35 cellular contexts compared by ENCODE assay signal in the genomic region with DNA sequence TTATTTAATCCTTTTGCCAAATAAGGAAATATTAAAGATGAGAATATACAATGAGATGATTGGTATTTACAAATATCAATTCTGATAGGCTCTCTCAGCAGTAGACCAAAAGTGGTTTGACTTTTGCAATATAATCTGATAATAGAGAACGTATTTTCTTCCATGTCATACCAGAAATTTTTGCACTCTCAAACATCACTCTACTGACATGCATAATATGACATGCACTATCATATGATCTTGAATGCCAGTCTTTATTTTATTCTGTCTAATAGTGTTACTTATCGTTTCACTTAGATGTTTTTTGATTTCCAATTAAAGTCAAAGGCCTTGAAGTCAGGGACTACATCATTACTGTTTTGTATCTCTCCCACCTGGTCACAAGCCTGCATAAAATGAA.
"Had no signal": no experiment of that assay in that cellular context is flagged by ENCODE, and none has a peak within 500 bp of the region (broad histone marks: within the 10 kb centered on the region; RNA-seq: fewer than 3 reads in every experiment).

No MANE protein-coding gene starts in this region.

- DNase-seq: Karpas-422, Kasumi-1, MG63, MM.1S, MV-4-11, NCI-H1048, NCI-H1092, NCI-H1092 treated with DMSO at 0.1 percent for 48 hours, NCI-H1105, NCI-H1105 treated with DMSO at 0.1 percent for 48 hours, NCI-H1417, NCI-H1417 treated with DMSO at 0.1 percent for 48 hours, NCI-H1436, NCI-H1436 treated with DMSO at 0.1 percent for 48 hours, NCI-H146, NCI-H1694, NCI-H1694 treated with DMSO at 0.1 percent for 48 hours, NCI-H187, NCI-H187 treated with DMSO at 0.1 percent for 48 hours, NCI-H1930, NCI-H2029, NCI-H2029 treated with DMSO at 0.1 percent for 48 hours, NCI-H2081, NCI-H2081 treated with DMSO at 0.1 percent for 48 hours, NCI-H2107, NCI-H2171, NCI-H2171 treated with DMSO at 0.1 percent for 48 hours, NCI-H2227 treated with DMSO at 0.1 percent for 48 hours, NCI-H226, NCI-H345, NCI-H446, NCI-H446 treated with DMSO at 0.1 percent for 48 hours, NCI-H510A, NCI-H510A treated with DMSO at 0.1 percent for 48 hours, NCI-H524 had no signal

- H3K27me3 ChIP-seq: MG63 had no signal

- H3K4me3 ChIP-seq: MG63 had no signal

- H3K36me3 ChIP-seq: MG63 had no signal

- H3K9me3 ChIP-seq: MG63 had no signal
